In the genomic region with DNA sequence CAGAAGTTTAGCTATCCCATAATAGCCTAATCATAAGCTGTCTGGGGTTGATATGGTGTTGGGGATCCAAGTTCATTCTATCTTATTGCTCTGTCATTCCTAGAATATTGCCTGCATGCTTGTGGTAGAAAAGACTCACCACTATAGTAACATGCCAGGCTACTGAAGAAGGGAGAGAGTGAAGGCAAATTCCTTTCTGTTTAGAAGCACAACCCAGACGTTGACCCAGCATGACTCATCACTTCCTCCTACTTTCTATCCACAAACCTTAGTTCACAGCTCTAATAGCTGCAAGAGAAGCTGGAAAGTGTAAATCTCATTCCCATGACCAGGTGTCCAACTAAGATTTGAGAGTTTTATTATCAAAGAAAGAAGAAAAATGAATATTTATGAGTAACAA, we compare ENCODE assay signal across 11 cellular contexts.
DNase-seq lines count a peak whose midpoint lies in the region; TF ChIP-seq lines count a peak whose summit lies in the region.
"Had no signal": no experiment of that assay in that cellular context is flagged by ENCODE, and none has a peak within 500 bp of the region (broad histone marks: within the 10 kb centered on the region; RNA-seq: fewer than 3 reads in every experiment).

No MANE protein-coding gene starts in this region.

- peak; percentile 56 for DNase-seq in AG09319 (ENCODE audit: extremely low read depth, low read depth)
- peak; percentile 86 for DNase-seq in HS-5 (ENCODE audit: low read depth)
- peak; percentile 22 to 67 for DNase-seq in SW 1271 (lab: John Stamatoyannopoulos, UW)
- peak; percentile 77 for DNase-seq in foreskin melanocyte
- no peak for DNase-seq in nucleus accumbens (lab: John Stamatoyannopoulos, UW)
- no peak for DNase-seq in NCI-H446 (lab: John Stamatoyannopoulos, UW)
- no peak for DNase-seq in NCI-H146 (lab: John Stamatoyannopoulos, UW)
- DNase-seq in NCI-H1694 (lab: John Stamatoyannopoulos, UW) = no peak
- DNase-seq: activated T-cell treated with anti-CD3 and anti-CD28 coated beads, Interleukin-2, amount 50 U/mL, for 4 hours; DMS 273 treated with DMSO at 0.1 percent for 48 hours; esophagus squamous epithelium had no signal

- no peak for TF ChIP-seq CTCF in AG09319 (IDR thresholded peaks at IDR 0.05; ENCODE audit: low read depth, low read length)

Comparison
In these comparisons a context has a peak if more than half of its experiments do, and no peak if none do; other contexts are left out.
1. DNase-seq: peak in AG09319 (single experiment), HS-5 (single experiment), SW 1271 (2 of 2) and foreskin melanocyte (single experiment); none in nucleus accumbens (0 of 56), NCI-H446 (0 of 2), NCI-H146 (single experiment) and NCI-H1694 (single experiment).